Comparison of ENCODE assay signal across 12 cellular contexts in the genomic region with DNA sequence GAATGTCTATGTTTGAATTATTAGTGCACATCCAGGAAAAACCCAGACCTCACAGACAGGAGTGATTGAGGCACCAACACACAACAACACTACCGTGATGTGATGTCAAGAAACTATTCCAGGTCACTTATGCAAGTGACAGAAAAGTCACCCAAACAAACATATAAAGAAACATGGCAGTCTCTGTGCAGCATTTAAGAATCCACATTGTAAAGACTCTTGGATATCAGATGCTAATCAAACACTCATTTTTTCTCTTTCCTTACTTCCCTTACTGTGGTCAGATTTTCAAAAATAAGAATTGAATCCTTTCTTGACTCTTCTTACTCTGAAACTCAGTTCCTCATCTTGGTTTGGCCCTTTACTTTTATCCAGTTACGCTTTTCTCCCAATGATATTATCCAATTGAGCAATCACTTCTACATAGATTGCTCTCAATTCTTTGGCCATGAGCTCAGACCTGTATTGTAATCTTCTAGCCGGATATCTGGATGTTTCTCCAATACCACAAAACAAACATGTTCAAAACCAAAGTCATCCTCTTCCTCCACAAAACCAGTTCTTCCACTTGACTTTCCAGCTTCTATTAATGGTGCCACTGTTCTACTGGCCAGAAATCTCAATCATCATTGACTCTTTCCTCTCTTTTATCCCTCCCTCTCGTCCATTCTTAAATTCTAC.
DNase-seq lines count a peak whose midpoint lies in the region; ATAC-seq and TF ChIP-seq lines count a peak whose summit lies in the region.
"Had no signal": no experiment of that assay in that cellular context is flagged by ENCODE, and none has a peak within 500 bp of the region (broad histone marks: within the 10 kb centered on the region; RNA-seq: fewer than 3 reads in every experiment).

No MANE protein-coding gene starts in this region.

- no TSS peak for BruUV-seq in Calu3 (replicated peaks; lab: Mats Ljungman, UMichigan)

- H3K4me3 Mint-ChIP-seq in Calu3 (ENCODE audit: low read depth, unreplicated experiment) = peak overlapping the region; percentile 30
- no peak overlapping the region for H3K4me3 Mint-ChIP-seq in activated T-helper 1 cell treated with anti-CD3 and anti-CD28 coated beads, Interleukin-12 subunit alpha, Interleukin-12 subunit beta, Interleukin-2, Interleukin-4 antibody, amounts not matched to agents 30 ng/mL and 10 ng/mL and 1 ng/mL, durations not matched to agents 14 hours and 24 hours and 36 hours

- peaks cover 9% of the 10 kb centered on the region for H3K36me3 Mint-ChIP-seq in Calu3 (ENCODE audit: insufficient read depth, unreplicated experiment)
- peaks cover 33% of the 10 kb centered on the region for H3K36me3 Mint-ChIP-seq in activated T-helper 1 cell treated with anti-CD3 and anti-CD28 coated beads, Interleukin-12 subunit alpha, Interleukin-12 subunit beta, Interleukin-2, Interleukin-4 antibody, amounts not matched to agents 30 ng/mL and 10 ng/mL and 1 ng/mL, durations not matched to agents 14 hours and 24 hours and 36 hours (ENCODE audit: low read depth)

- peaks cover 49% of the 10 kb centered on the region for H3K4me1 Mint-ChIP-seq in Calu3 (ENCODE audit: low read depth, unreplicated experiment)
- peaks cover 86% of the 10 kb centered on the region for H3K4me1 Mint-ChIP-seq in activated T-helper 1 cell treated with anti-CD3 and anti-CD28 coated beads, Interleukin-12 subunit alpha, Interleukin-12 subunit beta, Interleukin-2, Interleukin-4 antibody, amounts not matched to agents 30 ng/mL and 10 ng/mL and 1 ng/mL, durations not matched to agents 14 hours and 24 hours and 36 hours (ENCODE audit: low read depth)

- peak overlapping the region; percentile 86 for H3K27ac Mint-ChIP-seq in Calu3 (ENCODE audit: unreplicated experiment)
- H3K27ac Mint-ChIP-seq in activated T-helper 1 cell treated with anti-CD3 and anti-CD28 coated beads, Interleukin-12 subunit alpha, Interleukin-12 subunit beta, Interleukin-2, Interleukin-4 antibody, amounts not matched to agents 30 ng/mL and 10 ng/mL and 1 ng/mL, durations not matched to agents 14 hours and 24 hours and 36 hours = peak overlapping the region; percentile 7

- peaks cover 5% of the 10 kb centered on the region for H3K9me3 Mint-ChIP-seq in Calu3 (ENCODE audit: low read depth, unreplicated experiment)
- H3K9me3 Mint-ChIP-seq in activated T-helper 1 cell treated with anti-CD3 and anti-CD28 coated beads, Interleukin-12 subunit alpha, Interleukin-12 subunit beta, Interleukin-2, Interleukin-4 antibody, amounts not matched to agents 30 ng/mL and 10 ng/mL and 1 ng/mL, durations not matched to agents 14 hours and 24 hours and 36 hours = peaks cover 44% of the 10 kb centered on the region

- H3K36me3 ChIP-seq in kidney epithelial cell (ENCODE audit: control insufficient read depth, insufficient read depth, low read length) = no peaks in the 10 kb centered on the region
- H3K36me3 ChIP-seq: vagina had no signal

- CTCF ChIA-PET in Calu3 (lab: Charles Lee) = interaction anchor here (0.5 to 2.7 kb wide), 9 partner anchors 9 to 215 kb away, joined by 3 to 25 read pairs (median 3); a partner anchor contains a TSS

- no peaks in the 10 kb centered on the region for H3K27me3 ChIP-seq in kidney epithelial cell (ENCODE audit: control insufficient read depth, insufficient read depth, low read length)
- H3K27me3 ChIP-seq: vagina had no signal

- ATAC-seq in GM19328 (IDR thresholded peaks at IDR 0.05; ENCODE audit: unreplicated experiment) (no peak), left lobe of liver (no peak), GM21423 (IDR thresholded peaks at IDR 0.05; ENCODE audit: unreplicated experiment) (no peak)

- TF ChIP-seq CTCF in Calu3 (IDR thresholded peaks at IDR 0.05; ENCODE audit: unreplicated experiment) (no peak), kidney epithelial cell (IDR thresholded peaks at IDR 0.05; ENCODE audit: insufficient read depth, low read length, poor library complexity, severe bottlenecking) (no peak)

- H3K4me3 ChIP-seq in kidney epithelial cell (ENCODE audit: low read depth, low read length) = no peak overlapping the region
- H3K4me3 ChIP-seq: vagina had no signal

- H3K27me3 Mint-ChIP-seq in Calu3 (ENCODE audit: unreplicated experiment) = no peaks in the 10 kb centered on the region
- H3K27me3 Mint-ChIP-seq in activated T-helper 1 cell treated with anti-CD3 and anti-CD28 coated beads, Interleukin-12 subunit alpha, Interleukin-12 subunit beta, Interleukin-2, Interleukin-4 antibody, amounts not matched to agents 30 ng/mL and 10 ng/mL and 1 ng/mL, durations not matched to agents 14 hours and 24 hours and 36 hours (ENCODE audit: insufficient read depth) = no peaks in the 10 kb centered on the region

- DNase-seq in Calu3 = peak; percentile 53
- DNase-seq in HT1080 (ENCODE audit: low read depth) = peak; percentile 91
- DNase-seq in activated T-helper 1 cell treated with anti-CD3 and anti-CD28 coated beads, Interleukin-12 subunit alpha, Interleukin-12 subunit beta, Interleukin-2, Interleukin-4 antibody, amounts not matched to agents 30 ng/mL and 10 ng/mL and 1 ng/mL, durations not matched to agents 14 hours and 24 hours and 36 hours (ENCODE audit: low spot score) = no peak
- peak; percentile 19 for DNase-seq in kidney epithelial cell (ENCODE audit: low read depth)
- DNase-seq in left lobe of liver (ENCODE audit: low spot score) = no peak
- DNase-seq in caudate nucleus (lab: John Stamatoyannopoulos, UW) = no peak
- DNase-seq: hippocampal formation, NCI-H2107 had no signal

- H3K27ac ChIP-seq in caudate nucleus (ENCODE audit: low read depth, low read length) = no peak overlapping the region
- H3K27ac ChIP-seq: vagina, VCaP had no signal

- intact Hi-C loops in Calu3 (cut with micrococcal nuclease; ENCODE audit: unreplicated experiment) = loop anchor here (1.0 to 5.0 kb wide), 4 partner anchors 11 to 290 kb away; a partner anchor contains a TSS
- intact Hi-C loops in activated T-helper 1 cell treated with anti-CD3 and anti-CD28 coated beads, Interleukin-12 subunit alpha, Interleukin-12 subunit beta, Interleukin-2, Interleukin-4 antibody, amounts not matched to agents 30 ng/mL and 10 ng/mL and 1 ng/mL, durations not matched to agents 14 hours and 24 hours and 36 hours (cut with micrococcal nuclease) = no loop called here

Comparison
In these comparisons a context has a peak if more than half of its experiments do, and no peak if none do; other contexts are left out.
1. DNase-seq: peak in Calu3 (single experiment), HT1080 (single experiment) and kidney epithelial cell (single experiment); none in activated T-helper 1 cell treated with anti-CD3 and anti-CD28 coated beads, Interleukin-12 subunit alpha, Interleukin-12 subunit beta, Interleukin-2, Interleukin-4 antibody, amounts not matched to agents 30 ng/mL and 10 ng/mL and 1 ng/mL, durations not matched to agents 14 hours and 24 hours and 36 hours (single experiment), left lobe of liver (single experiment) and caudate nucleus (0 of 61).